ENCODE assay signal across 27 cellular contexts in the genomic region with DNA sequence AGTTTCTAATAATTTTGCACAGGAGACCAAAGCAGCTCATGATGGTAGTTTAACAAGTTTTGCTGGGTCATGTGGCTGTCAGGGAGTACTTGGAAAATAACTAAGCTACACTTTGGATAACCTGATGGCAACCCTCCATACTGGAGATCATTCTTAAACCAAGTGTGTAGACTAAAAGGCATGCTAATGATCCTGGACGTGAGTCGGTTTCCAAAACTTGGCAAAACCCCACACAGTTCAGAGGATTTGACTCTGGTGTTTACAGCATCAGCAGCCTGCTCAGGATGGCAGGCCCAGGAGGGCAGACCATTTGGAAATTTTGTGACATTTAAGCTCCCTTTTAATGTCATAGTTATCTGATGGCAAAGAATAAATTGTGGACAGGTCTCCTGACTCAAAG.
"Had no signal": no experiment of that assay in that cellular context is flagged by ENCODE, and none has a peak within 500 bp of the region (broad histone marks: within the 10 kb centered on the region; RNA-seq: fewer than 3 reads in every experiment).

No MANE protein-coding gene starts in this region.

- H3K36me3 ChIP-seq: colonic mucosa, esophagus muscularis mucosa, gastrocnemius medialis, lower lobe of right lung, ovary, upper lobe of left lung had no signal

- H3K9me3 ChIP-seq: colonic mucosa, esophagus muscularis mucosa, gastrocnemius medialis, lower lobe of right lung, psoas muscle, spleen, testis, tibial nerve, upper lobe of left lung had no signal

- H3K36me3 Mint-ChIP-seq: natural killer cell had no signal

- H3K4me3 Mint-ChIP-seq: dendritic cell treated with granulocyte-macrophage colony-stimulating factor and Interleukin-4, amounts not matched to agents 40 ng/mL and 50 ng/mL, for 4 days; natural killer cell; stimulated activated memory B cell treated with anti-CD40 and anti-IgM and Interleukin-4, amounts not matched to agents 10 μg/mL and 1 μg/mL and 100 μg/mL, for 72 hours had no signal

- FAIRE-seq: endothelial cell of umbilical vein, keratinocyte, urothelium cell line had no signal

- H3K27me3 ChIP-seq: colonic mucosa, esophagus muscularis mucosa, gastrocnemius medialis, ovary, spleen, testis, tibial nerve, upper lobe of left lung had no signal

- H3K9me3 Mint-ChIP-seq: dendritic cell treated with granulocyte-macrophage colony-stimulating factor and Interleukin-4, amounts not matched to agents 40 ng/mL and 50 ng/mL, for 4 days; natural killer cell; stimulated activated memory B cell treated with anti-CD40 and anti-IgM and Interleukin-4, amounts not matched to agents 10 μg/mL and 1 μg/mL and 100 μg/mL, for 72 hours had no signal

- DNase-seq: colonic mucosa; effector CD8-positive, alpha-beta T cell; foreskin fibroblast; gastrocnemius medialis; head of caudate nucleus; left ventricle myocardium superior; lower lobe of right lung; natural killer cell; occipital lobe; ovary; posterior cingulate gyrus; psoas muscle; right cardiac atrium; spleen; stimulated activated CD4-positive, alpha-beta T cell treated with anti-CD3 and anti-CD28 coated beads, Interleukin-4, amount 100 ng/mL, for 4 hours; stimulated activated naive CD8-positive, alpha-beta T cell treated with anti-CD3 and anti-CD28 coated beads, Interleukin-15, Interleukin-2, amounts not matched to agents 100 U/mL and 50 U/mL, for 24 hours; substantia nigra; testis; upper lobe of left lung had no signal

- H3K4me1 ChIP-seq: colonic mucosa, esophagus muscularis mucosa, gastrocnemius medialis, lower lobe of right lung, psoas muscle, spleen, testis, tibial nerve, upper lobe of left lung had no signal

- H3K27me3 Mint-ChIP-seq: dendritic cell treated with granulocyte-macrophage colony-stimulating factor and Interleukin-4, amounts not matched to agents 40 ng/mL and 50 ng/mL, for 4 days; stimulated activated memory B cell treated with anti-CD40 and anti-IgM and Interleukin-4, amounts not matched to agents 10 μg/mL and 1 μg/mL and 100 μg/mL, for 72 hours had no signal

- H3K27ac ChIP-seq: colonic mucosa, esophagus muscularis mucosa, gastrocnemius medialis, lower lobe of right lung, ovary, psoas muscle, skin epidermis, spleen, testis, tibial nerve, upper lobe of left lung had no signal

- H3K4me3 ChIP-seq: colonic mucosa, esophagus muscularis mucosa, gastrocnemius medialis, lower lobe of right lung, ovary, psoas muscle, skin epidermis, spleen, testis, tibial nerve, upper lobe of left lung had no signal

- H3K27ac Mint-ChIP-seq: dendritic cell treated with granulocyte-macrophage colony-stimulating factor and Interleukin-4, amounts not matched to agents 40 ng/mL and 50 ng/mL, for 4 days; natural killer cell; stimulated activated memory B cell treated with anti-CD40 and anti-IgM and Interleukin-4, amounts not matched to agents 10 μg/mL and 1 μg/mL and 100 μg/mL, for 72 hours had no signal

- H3K4me1 Mint-ChIP-seq: stimulated activated memory B cell treated with anti-CD40 and anti-IgM and Interleukin-4, amounts not matched to agents 10 μg/mL and 1 μg/mL and 100 μg/mL, for 72 hours had no signal
